Comparison of ENCODE assay signal across 11 cellular contexts in genomic region chr7:95319570-95319969, GRCh38. TPM values are rescaled to one million over a fixed set of nuclear protein-coding genes. Genes with fewer than 3 reads are reported as not detected.
"Had no signal": no experiment of that assay in that cellular context is flagged by ENCODE, and none has a peak within 500 bp of the region (broad histone marks: within the 10 kb centered on the region; RNA-seq: fewer than 3 reads in every experiment).

No MANE protein-coding gene starts in this region.

- DNase-seq: GM23248, GOT3, H7, HFFc6, KBM-7 had no signal

- H3K27ac Mint-ChIP-seq: HFFc6, IgD-negative memory B cell had no signal

- H3K36me3 Mint-ChIP-seq: IgD-negative memory B cell had no signal

- H3K4me3 ChIP-seq: GM23248, HAP-1 had no signal

- H3K4me2 ChIP-seq: KMS-11 had no signal

- FAIRE-seq: HTR-8/SVneo had no signal

- H3K9me3 ChIP-seq: HAP-1 had no signal

- H3K9ac ChIP-seq: GM23248, KMS-11 had no signal

- H2AFZ ChIP-seq: GM23248 had no signal

- H3K27me3 Mint-ChIP-seq: IgD-negative memory B cell had no signal

- H3K27ac ChIP-seq: GM23248, KMS-11 had no signal

- H3K4me3 Mint-ChIP-seq: HFFc6, IgD-negative memory B cell had no signal

- H3K9me3 Mint-ChIP-seq: IgD-negative memory B cell had no signal

- H3K36me3 ChIP-seq: HAP-1 had no signal

- ATAC-seq: HCT116 had no signal

RNA-seq across cellular contexts. Expression of gene PON1, which starts 4.8 kb away (rescaled TPM):
- total RNA-seq: GM23248, H4, H7, HFFc6 had no signal
- polyA plus RNA-seq: GM23248, IgD-negative memory B cell had no signal
